Comparison of ENCODE assay signal across 1 cellular context in the genomic region with DNA sequence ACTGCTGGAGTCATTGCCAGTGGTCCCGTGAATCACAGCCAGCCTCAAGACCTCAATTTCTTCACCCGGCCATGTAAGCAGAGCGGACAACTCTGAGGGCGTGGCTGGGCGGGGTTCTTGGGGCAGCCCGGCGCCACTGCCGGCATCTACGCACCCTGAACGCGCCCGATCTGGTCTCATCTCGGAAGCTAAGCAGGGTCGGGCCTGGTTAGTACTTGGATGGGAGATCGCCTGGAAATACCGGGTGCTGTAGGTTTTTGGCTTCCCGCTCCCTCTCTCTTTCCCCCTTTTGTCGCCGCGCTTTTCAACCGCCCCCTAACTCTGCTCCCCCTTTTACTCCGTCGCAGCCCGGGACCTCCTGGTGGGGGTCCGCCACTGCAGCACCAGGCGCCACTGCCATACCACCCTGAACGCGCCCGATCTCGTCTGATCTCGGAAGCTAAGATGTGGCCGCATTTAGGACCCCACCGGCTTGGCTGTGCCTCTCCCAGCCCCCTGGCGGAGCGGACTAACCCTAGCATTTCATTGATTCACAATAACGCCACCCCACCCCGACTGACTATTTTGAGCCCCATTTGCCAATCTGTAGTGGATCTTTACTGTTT.
TF ChIP-seq lines count a peak whose summit lies in the region.

No MANE protein-coding gene starts in this region.

TF ChIP-seq in K562, 482 proteins besides CTCF, POLR2A, EP300 and RAD21 (continued from another document and continues in another):
- TF ChIP-seq, protein P1, sequence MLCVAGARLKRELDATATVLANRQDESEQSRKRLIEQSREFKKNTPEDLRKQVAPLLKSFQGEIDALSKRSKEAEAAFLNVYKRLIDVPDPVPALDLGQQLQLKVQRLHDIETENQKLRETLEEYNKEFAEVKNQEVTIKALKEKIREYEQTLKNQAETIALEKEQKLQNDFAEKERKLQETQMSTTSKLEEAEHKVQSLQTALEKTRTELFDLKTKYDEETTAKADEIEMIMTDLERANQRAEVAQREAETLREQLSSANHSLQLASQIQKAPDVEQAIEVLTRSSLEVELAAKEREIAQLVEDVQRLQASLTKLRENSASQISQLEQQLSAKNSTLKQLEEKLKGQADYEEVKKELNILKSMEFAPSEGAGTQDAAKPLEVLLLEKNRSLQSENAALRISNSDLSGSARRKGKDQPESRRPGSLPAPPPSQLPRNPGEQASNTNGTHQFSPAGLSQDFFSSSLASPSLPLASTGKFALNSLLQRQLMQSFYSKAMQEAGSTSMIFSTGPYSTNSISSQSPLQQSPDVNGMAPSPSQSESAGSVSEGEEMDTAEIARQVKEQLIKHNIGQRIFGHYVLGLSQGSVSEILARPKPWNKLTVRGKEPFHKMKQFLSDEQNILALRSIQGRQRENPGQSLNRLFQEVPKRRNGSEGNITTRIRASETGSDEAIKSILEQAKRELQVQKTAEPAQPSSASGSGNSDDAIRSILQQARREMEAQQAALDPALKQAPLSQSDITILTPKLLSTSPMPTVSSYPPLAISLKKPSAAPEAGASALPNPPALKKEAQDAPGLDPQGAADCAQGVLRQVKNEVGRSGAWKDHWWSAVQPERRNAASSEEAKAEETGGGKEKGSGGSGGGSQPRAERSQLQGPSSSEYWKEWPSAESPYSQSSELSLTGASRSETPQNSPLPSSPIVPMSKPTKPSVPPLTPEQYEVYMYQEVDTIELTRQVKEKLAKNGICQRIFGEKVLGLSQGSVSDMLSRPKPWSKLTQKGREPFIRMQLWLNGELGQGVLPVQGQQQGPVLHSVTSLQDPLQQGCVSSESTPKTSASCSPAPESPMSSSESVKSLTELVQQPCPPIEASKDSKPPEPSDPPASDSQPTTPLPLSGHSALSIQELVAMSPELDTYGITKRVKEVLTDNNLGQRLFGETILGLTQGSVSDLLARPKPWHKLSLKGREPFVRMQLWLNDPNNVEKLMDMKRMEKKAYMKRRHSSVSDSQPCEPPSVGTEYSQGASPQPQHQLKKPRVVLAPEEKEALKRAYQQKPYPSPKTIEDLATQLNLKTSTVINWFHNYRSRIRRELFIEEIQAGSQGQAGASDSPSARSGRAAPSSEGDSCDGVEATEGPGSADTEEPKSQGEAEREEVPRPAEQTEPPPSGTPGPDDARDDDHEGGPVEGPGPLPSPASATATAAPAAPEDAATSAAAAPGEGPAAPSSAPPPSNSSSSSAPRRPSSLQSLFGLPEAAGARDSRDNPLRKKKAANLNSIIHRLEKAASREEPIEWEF (CRISPR knock-in tag; IDR thresholded peaks at IDR 0.05), result no peak
- TF ChIP-seq ZSCAN32 (CRISPR knock-in tag; IDR thresholded peaks at IDR 0.05) (no peak), KAT2B (IDR thresholded peaks at IDR 0.05; ENCODE audit: low read depth, low read length) (no peak), NR2C1 (IDR thresholded peaks at IDR 0.05) (no peak), NR2C1 (tag; IDR thresholded peaks at IDR 0.05) (no peak), ZNF644 (tag; IDR thresholded peaks at IDR 0.05; ENCODE audit: low read depth) (no peak), ZNF311 (CRISPR knock-in tag; IDR thresholded peaks at IDR 0.05) (no peak), CHD2 (IDR thresholded peaks at IDR 0.05; ENCODE audit: low read depth, low read length) (0 out of 2 replicates have a peak, but pooled peaks have one; percentile 24), YY1 (IDR thresholded peaks at IDR 0.05; ENCODE audit: borderline replicate concordance in 1 of 3, control insufficient read depth in 1 of 3, extremely low read depth in 1 of 3, insufficient read depth in 3 of 3, insufficient read length in 1 of 3, insufficient replicate concordance in 2 of 3, low read depth in 1 of 3, low read length in 2 of 3) (peak in 2 of 3 experiments; percentile 49 to 62), POLR3G (IDR thresholded peaks at IDR 0.05; ENCODE audit: extremely low read depth, insufficient read length, insufficient replicate concordance) (no peak), MAFF (IDR thresholded peaks at IDR 0.05; ENCODE audit: low read length) (no peak), NCOA2 (IDR thresholded peaks at IDR 0.05; ENCODE audit: partially characterized antibody in 2 of 2) (no peak), ZSCAN29 (IDR thresholded peaks at IDR 0.05) (peak; percentile 53; the same call in 1 of the 2 replicates), SMAD4 (CRISPR knock-in tag; conservative IDR thresholded peaks at IDR 0.05) (peak; percentile 81), NR4A1 (CRISPR knock-in tag; IDR thresholded peaks at IDR 0.05) (no peak), NR4A1 (tag; IDR thresholded peaks at IDR 0.05) (peak; percentile 63; the same call in 1 of the 2 replicates), RHOXF2B (CRISPR knock-in tag; conservative IDR thresholded peaks at IDR 0.05) (no peak), ZNF384 (IDR thresholded peaks at IDR 0.05; ENCODE audit: low read depth, low read length) (no peak), GABPB2 (CRISPR knock-in tag; conservative IDR thresholded peaks at IDR 0.05) (no peak), NFIC (IDR thresholded peaks at IDR 0.05) (no peak), ZNF57 (CRISPR knock-in tag; IDR thresholded peaks at IDR 0.05) (no peak), ZNF77 (CRISPR knock-in tag; IDR thresholded peaks at IDR 0.05) (no peak), HMG20A (CRISPR knock-in tag; conservative IDR thresholded peaks at IDR 0.05) (no peak), MAFG (tag; conservative IDR thresholded peaks at IDR 0.05) (no peak), ZC3H8 (IDR thresholded peaks at IDR 0.05) (peak; percentile 77)
- TF ChIP-seq, protein P2, sequence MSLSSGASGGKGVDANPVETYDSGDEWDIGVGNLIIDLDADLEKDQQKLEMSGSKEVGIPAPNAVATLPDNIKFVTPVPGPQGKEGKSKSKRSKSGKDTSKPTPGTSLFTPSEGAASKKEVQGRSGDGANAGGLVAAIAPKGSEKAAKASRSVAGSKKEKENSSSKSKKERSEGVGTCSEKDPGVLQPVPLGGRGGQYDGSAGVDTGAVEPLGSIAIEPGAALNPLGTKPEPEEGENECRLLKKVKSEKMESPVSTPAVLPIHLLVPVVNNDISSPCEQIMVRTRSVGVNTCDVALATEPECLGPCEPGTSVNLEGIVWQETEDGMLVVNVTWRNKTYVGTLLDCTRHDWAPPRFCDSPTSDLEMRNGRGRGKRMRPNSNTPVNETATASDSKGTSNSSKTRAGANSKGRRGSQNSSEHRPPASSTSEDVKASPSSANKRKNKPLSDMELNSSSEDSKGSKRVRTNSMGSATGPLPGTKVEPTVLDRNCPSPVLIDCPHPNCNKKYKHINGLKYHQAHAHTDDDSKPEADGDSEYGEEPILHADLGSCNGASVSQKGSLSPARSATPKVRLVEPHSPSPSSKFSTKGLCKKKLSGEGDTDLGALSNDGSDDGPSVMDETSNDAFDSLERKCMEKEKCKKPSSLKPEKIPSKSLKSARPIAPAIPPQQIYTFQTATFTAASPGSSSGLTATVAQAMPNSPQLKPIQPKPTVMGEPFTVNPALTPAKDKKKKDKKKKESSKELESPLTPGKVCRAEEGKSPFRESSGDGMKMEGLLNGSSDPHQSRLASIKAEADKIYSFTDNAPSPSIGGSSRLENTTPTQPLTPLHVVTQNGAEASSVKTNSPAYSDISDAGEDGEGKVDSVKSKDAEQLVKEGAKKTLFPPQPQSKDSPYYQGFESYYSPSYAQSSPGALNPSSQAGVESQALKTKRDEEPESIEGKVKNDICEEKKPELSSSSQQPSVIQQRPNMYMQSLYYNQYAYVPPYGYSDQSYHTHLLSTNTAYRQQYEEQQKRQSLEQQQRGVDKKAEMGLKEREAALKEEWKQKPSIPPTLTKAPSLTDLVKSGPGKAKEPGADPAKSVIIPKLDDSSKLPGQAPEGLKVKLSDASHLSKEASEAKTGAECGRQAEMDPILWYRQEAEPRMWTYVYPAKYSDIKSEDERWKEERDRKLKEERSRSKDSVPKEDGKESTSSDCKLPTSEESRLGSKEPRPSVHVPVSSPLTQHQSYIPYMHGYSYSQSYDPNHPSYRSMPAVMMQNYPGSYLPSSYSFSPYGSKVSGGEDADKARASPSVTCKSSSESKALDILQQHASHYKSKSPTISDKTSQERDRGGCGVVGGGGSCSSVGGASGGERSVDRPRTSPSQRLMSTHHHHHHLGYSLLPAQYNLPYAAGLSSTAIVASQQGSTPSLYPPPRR (CRISPR knock-in tag; IDR thresholded peaks at IDR 0.05; ENCODE audit: borderline replicate concordance), result no peak
- TF ChIP-seq, protein P3, sequence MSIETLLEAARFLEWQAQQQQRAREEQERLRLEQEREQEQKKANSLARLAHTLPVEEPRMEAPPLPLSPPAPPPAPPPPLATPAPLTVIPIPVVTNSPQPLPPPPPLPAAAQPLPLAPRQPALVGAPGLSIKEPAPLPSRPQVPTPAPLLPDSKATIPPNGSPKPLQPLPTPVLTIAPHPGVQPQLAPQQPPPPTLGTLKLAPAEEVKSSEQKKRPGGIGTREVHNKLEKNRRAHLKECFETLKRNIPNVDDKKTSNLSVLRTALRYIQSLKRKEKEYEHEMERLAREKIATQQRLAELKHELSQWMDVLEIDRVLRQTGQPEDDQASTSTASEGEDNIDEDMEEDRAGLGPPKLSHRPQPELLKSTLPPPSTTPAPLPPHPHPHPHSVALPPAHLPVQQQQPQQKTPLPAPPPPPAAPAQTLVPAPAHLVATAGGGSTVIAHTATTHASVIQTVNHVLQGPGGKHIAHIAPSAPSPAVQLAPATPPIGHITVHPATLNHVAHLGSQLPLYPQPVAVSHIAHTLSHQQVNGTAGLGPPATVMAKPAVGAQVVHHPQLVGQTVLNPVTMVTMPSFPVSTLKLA (conservative IDR thresholded peaks at IDR 0.05), result no peak; a peak in 2 of 4 replicates
- TF ChIP-seq, protein P4, sequence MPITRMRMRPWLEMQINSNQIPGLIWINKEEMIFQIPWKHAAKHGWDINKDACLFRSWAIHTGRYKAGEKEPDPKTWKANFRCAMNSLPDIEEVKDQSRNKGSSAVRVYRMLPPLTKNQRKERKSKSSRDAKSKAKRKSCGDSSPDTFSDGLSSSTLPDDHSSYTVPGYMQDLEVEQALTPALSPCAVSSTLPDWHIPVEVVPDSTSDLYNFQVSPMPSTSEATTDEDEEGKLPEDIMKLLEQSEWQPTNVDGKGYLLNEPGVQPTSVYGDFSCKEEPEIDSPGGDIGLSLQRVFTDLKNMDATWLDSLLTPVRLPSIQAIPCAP (CRISPR knock-in tag; IDR thresholded peaks at IDR 0.05; ENCODE audit: borderline replicate concordance), result no peak
- TF ChIP-seq, protein P5, sequence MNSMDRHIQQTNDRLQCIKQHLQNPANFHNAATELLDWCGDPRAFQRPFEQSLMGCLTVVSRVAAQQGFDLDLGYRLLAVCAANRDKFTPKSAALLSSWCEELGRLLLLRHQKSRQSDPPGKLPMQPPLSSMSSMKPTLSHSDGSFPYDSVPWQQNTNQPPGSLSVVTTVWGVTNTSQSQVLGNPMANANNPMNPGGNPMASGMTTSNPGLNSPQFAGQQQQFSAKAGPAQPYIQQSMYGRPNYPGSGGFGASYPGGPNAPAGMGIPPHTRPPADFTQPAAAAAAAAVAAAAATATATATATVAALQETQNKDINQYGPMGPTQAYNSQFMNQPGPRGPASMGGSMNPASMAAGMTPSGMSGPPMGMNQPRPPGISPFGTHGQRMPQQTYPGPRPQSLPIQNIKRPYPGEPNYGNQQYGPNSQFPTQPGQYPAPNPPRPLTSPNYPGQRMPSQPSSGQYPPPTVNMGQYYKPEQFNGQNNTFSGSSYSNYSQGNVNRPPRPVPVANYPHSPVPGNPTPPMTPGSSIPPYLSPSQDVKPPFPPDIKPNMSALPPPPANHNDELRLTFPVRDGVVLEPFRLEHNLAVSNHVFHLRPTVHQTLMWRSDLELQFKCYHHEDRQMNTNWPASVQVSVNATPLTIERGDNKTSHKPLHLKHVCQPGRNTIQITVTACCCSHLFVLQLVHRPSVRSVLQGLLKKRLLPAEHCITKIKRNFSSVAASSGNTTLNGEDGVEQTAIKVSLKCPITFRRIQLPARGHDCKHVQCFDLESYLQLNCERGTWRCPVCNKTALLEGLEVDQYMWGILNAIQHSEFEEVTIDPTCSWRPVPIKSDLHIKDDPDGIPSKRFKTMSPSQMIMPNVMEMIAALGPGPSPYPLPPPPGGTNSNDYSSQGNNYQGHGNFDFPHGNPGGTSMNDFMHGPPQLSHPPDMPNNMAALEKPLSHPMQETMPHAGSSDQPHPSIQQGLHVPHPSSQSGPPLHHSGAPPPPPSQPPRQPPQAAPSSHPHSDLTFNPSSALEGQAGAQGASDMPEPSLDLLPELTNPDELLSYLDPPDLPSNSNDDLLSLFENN (IDR thresholded peaks at IDR 0.05; ENCODE audit: low read depth in 2 of 2, low read length in 2 of 2), result no peak
- TF ChIP-seq, protein P6, sequence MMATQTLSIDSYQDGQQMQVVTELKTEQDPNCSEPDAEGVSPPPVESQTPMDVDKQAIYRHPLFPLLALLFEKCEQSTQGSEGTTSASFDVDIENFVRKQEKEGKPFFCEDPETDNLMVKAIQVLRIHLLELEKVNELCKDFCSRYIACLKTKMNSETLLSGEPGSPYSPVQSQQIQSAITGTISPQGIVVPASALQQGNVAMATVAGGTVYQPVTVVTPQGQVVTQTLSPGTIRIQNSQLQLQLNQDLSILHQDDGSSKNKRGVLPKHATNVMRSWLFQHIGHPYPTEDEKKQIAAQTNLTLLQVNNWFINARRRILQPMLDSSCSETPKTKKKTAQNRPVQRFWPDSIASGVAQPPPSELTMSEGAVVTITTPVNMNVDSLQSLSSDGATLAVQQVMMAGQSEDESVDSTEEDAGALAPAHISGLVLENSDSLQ (IDR thresholded peaks at IDR 0.05), result no peak
- TF ChIP-seq, protein P7, sequence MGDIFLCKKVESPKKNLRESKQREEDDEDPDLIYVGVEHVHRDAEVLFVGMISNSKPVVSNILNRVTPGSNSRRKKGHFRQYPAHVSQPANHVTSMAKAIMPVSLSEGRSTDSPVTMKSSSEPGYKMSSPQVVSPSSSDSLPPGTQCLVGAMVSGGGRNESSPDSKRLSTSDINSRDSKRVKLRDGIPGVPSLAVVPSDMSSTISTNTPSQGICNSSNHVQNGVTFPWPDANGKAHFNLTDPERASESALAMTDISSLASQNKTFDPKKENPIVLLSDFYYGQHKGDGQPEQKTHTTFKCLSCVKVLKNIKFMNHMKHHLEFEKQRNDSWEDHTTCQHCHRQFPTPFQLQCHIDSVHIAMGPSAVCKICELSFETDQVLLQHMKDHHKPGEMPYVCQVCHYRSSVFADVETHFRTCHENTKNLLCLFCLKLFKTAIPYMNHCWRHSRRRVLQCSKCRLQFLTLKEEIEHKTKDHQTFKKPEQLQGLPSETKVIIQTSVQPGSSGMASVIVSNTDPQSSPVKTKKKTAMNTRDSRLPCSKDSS (IDR thresholded peaks at IDR 0.05; ENCODE audit: low read depth, partially characterized antibody), result no peak
- TF ChIP-seq, protein P8, sequence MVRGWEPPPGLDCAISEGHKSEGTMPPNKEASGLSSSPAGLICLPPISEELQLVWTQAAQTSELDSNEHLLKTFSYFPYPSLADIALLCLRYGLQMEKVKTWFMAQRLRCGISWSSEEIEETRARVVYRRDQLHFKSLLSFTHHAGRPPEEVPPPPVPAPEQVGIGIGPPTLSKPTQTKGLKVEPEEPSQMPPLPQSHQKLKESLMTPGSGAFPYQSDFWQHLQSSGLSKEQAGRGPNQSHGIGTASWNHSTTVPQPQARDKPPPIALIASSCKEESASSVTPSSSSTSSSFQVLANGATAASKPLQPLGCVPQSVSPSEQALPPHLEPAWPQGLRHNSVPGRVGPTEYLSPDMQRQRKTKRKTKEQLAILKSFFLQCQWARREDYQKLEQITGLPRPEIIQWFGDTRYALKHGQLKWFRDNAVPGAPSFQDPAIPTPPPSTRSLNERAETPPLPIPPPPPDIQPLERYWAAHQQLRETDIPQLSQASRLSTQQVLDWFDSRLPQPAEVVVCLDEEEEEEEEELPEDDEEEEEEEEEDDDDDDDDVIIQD (CRISPR knock-in tag; IDR thresholded peaks at IDR 0.05), result no peak
- TF ChIP-seq, protein P9, sequence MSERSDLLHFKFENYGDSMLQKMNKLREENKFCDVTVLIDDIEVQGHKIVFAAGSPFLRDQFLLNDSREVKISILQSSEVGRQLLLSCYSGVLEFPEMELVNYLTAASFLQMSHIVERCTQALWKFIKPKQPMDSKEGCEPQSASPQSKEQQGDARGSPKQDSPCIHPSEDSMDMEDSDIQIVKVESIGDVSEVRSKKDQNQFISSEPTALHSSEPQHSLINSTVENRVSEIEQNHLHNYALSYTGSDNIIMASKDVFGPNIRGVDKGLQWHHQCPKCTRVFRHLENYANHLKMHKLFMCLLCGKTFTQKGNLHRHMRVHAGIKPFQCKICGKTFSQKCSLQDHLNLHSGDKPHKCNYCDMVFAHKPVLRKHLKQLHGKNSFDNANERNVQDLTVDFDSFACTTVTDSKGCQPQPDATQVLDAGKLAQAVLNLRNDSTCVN (CRISPR knock-in tag; IDR thresholded peaks at IDR 0.05), result peak; percentile 38; the same call in 1 of the 2 replicates
